In genomic region chr7:74106846-74107245, GRCh38 we compare ENCODE assay signal across 16 cellular contexts. TPM values are rescaled to one million over a fixed set of nuclear protein-coding genes. Genes with fewer than 3 reads are reported as not detected.
DNase-seq lines count a peak whose midpoint lies in the region; ATAC-seq and TF ChIP-seq lines count a peak whose summit lies in the region.
"Had no signal": no experiment of that assay in that cellular context is flagged by ENCODE, and none has a peak within 500 bp of the region (broad histone marks: within the 10 kb centered on the region; RNA-seq: fewer than 3 reads in every experiment).

No MANE protein-coding gene starts in this region.

- H3K4me1 ChIP-seq in neural progenitor cell, result no peaks in the 10 kb centered on the region
- H3K4me1 ChIP-seq in upper lobe of right lung, result no peaks in the 10 kb centered on the region
- H3K4me1 ChIP-seq in suprapubic skin, result peaks cover 8% of the 10 kb centered on the region
- H3K4me1 ChIP-seq: A549, Caco-2 had no signal

- H3K4me3 Mint-ChIP-seq in neural progenitor cell, result no peak overlapping the region
- H3K4me3 Mint-ChIP-seq in activated naive CD8-positive, alpha-beta T cell treated with anti-CD3 and anti-CD28 coated beads for 36 hours, result no peak overlapping the region
- H3K4me3 Mint-ChIP-seq: CD4-positive, alpha-beta T cell; GM23338 had no signal

- WGBS in suprapubic skin, result 95% methylated on average over 3 of the region's 18 CpGs

- ATAC-seq in upper lobe of right lung, result peak; percentile 22
- ATAC-seq: A549, GM23338 had no signal

- H3K27ac Mint-ChIP-seq in neural progenitor cell, result peak overlapping the region; percentile 63
- H3K27ac Mint-ChIP-seq in activated naive CD8-positive, alpha-beta T cell treated with anti-CD3 and anti-CD28 coated beads for 36 hours, result no peak overlapping the region
- H3K27ac Mint-ChIP-seq: CD4-positive, alpha-beta T cell; GM23338 had no signal

- H2AFZ ChIP-seq in neural progenitor cell (replicated peaks), result no peak overlapping the region
- H2AFZ ChIP-seq: GM23338 had no signal

- H3K4me2 ChIP-seq in neural progenitor cell, result no peak overlapping the region
- H3K4me2 ChIP-seq: A549, GM23338 had no signal

- no peak overlapping the region for H3K27ac ChIP-seq in neural progenitor cell
- H3K27ac ChIP-seq in upper lobe of right lung, result no peak overlapping the region
- H3K27ac ChIP-seq in suprapubic skin, result no peak overlapping the region
- H3K27ac ChIP-seq: A549, C4-2B had no signal

- peaks cover 20% of the 10 kb centered on the region for H3K36me3 Mint-ChIP-seq in neural progenitor cell
- H3K36me3 Mint-ChIP-seq in activated naive CD8-positive, alpha-beta T cell treated with anti-CD3 and anti-CD28 coated beads for 36 hours, result peaks cover 7% of the 10 kb centered on the region

- H3K9me3 Mint-ChIP-seq in neural progenitor cell, result no peaks in the 10 kb centered on the region
- no peaks in the 10 kb centered on the region for H3K9me3 Mint-ChIP-seq in activated naive CD8-positive, alpha-beta T cell treated with anti-CD3 and anti-CD28 coated beads for 36 hours
- H3K9me3 Mint-ChIP-seq: CD4-positive, alpha-beta T cell; GM23338 had no signal

- no peaks in the 10 kb centered on the region for H4K20me1 ChIP-seq in neural progenitor cell (ENCODE audit: low read depth)

- H3F3A ChIP-seq in neural progenitor cell (ENCODE audit: low read depth), result no peaks in the 10 kb centered on the region

- TF ChIP-seq POLR2A in suprapubic skin (IDR thresholded peaks at IDR 0.05), result no peak

- no peak for TF ChIP-seq EP300 in suprapubic skin (IDR thresholded peaks at IDR 0.05)

- no peaks in the 10 kb centered on the region for H3K79me2 ChIP-seq in neural progenitor cell (ENCODE audit: low read depth)

- H3K9ac ChIP-seq in neural progenitor cell, result no peak overlapping the region

- H3K4me3 ChIP-seq in neural progenitor cell (no peak overlapping the region), upper lobe of right lung (no peak overlapping the region), suprapubic skin (no peak overlapping the region)
- H3K4me3 ChIP-seq: A549, GM23338 had no signal

- H3K27me3 Mint-ChIP-seq in neural progenitor cell (ENCODE audit: insufficient read depth, low read depth), result peaks cover 2% of the 10 kb centered on the region
- H3K27me3 Mint-ChIP-seq in activated naive CD8-positive, alpha-beta T cell treated with anti-CD3 and anti-CD28 coated beads for 36 hours, result no peaks in the 10 kb centered on the region
- H3K27me3 Mint-ChIP-seq: CD4-positive, alpha-beta T cell had no signal

- H3K9me3 ChIP-seq in neural progenitor cell (ENCODE audit: low read depth) (no peaks in the 10 kb centered on the region), upper lobe of right lung (no peaks in the 10 kb centered on the region), suprapubic skin (no peaks in the 10 kb centered on the region)
- H3K9me3 ChIP-seq: A549, Caco-2 had no signal

- TF ChIP-seq CTCF in neural progenitor cell (IDR thresholded peaks at IDR 0.05), result no peak
- no peak for TF ChIP-seq CTCF in upper lobe of right lung (IDR thresholded peaks at IDR 0.05)
- TF ChIP-seq CTCF in suprapubic skin (IDR thresholded peaks at IDR 0.05), result no peak

- intact Hi-C loops in upper lobe of right lung (cut with DNase I), result no loop called here

- H3K36me3 ChIP-seq in neural progenitor cell (no peaks in the 10 kb centered on the region), upper lobe of right lung (peaks cover 80% of the 10 kb centered on the region), suprapubic skin (peaks cover 61% of the 10 kb centered on the region)

- no peaks in the 10 kb centered on the region for H3K4me1 Mint-ChIP-seq in neural progenitor cell
- H3K4me1 Mint-ChIP-seq in activated naive CD8-positive, alpha-beta T cell treated with anti-CD3 and anti-CD28 coated beads for 36 hours, result no peaks in the 10 kb centered on the region
- H3K4me1 Mint-ChIP-seq: GM23338 had no signal

- peak; percentile 1 for DNase-seq in 8988T
- DNase-seq in D341Med (ENCODE audit: low spot score), result peak; percentile 25
- DNase-seq in neural progenitor cell (ENCODE audit: low spot score), result no peak
- no peak for DNase-seq in upper lobe of right lung
- DNase-seq in NCI-H82 (lab: John Stamatoyannopoulos, UW), result no peak
- no peak for DNase-seq in activated naive CD8-positive, alpha-beta T cell treated with anti-CD3 and anti-CD28 coated beads for 36 hours
- DNase-seq in suprapubic skin (ENCODE audit: low spot score in 2 of 2), result no peak
- DNase-seq: AML-193; Caco-2; CD4-positive, alpha-beta T cell; DMS79 treated with DMSO at 0.1 percent for 48 hours; GF-D8; IMR-90 had no signal

- no peaks in the 10 kb centered on the region for H3K27me3 ChIP-seq in neural progenitor cell
- H3K27me3 ChIP-seq in upper lobe of right lung, result no peaks in the 10 kb centered on the region
- no peaks in the 10 kb centered on the region for H3K27me3 ChIP-seq in suprapubic skin

RNA-seq across cellular contexts. Expression of gene LIMK1, which starts 23.2 kb away (rescaled TPM):
- total RNA-seq in neural progenitor cell (ENCODE audit: low replicate concordance) (29.9 and 66.6 TPM in 2 replicates), upper lobe of right lung (53.1 TPM), suprapubic skin (10 to 100 TPM; 12.8 to 21.5 (median 17.2) TPM)
- total RNA-seq in activated naive CD8-positive, alpha-beta T cell treated with anti-CD3 and anti-CD28 coated beads for 36 hours, result 10 to 100 TPM; 16.9 to 19.5 TPM

Comparison
In these comparisons a context has a peak if more than half of its experiments do, and no peak if none do; other contexts are left out.
1. DNase-seq: peak in 8988T (single experiment) and D341Med (single experiment); none in neural progenitor cell (single experiment), upper lobe of right lung (single experiment), NCI-H82 (single experiment), activated naive CD8-positive, alpha-beta T cell treated with anti-CD3 and anti-CD28 coated beads for 36 hours (single experiment) and suprapubic skin (0 of 2).